In genomic region chr7:54813398-54813797, GRCh38 we compare ENCODE assay signal across 15 cellular contexts. TPM values are rescaled to one million over a fixed set of nuclear protein-coding genes. Genes with fewer than 3 reads are reported as not detected.
A peak's percentile ranks its signal among the peaks of the same experiment; 100 is the strongest.
DNase-seq lines count a peak whose midpoint lies in the region; ATAC-seq and TF ChIP-seq lines count a peak whose summit lies in the region.
"Had no signal": no experiment of that assay in that cellular context is flagged by ENCODE, and none has a peak within 500 bp of the region (broad histone marks: within the 10 kb centered on the region; RNA-seq: fewer than 3 reads in every experiment).

No MANE protein-coding gene starts in this region.

- peak; percentile 27 for DNase-seq in MG63
- no peak for DNase-seq in esophagus muscularis mucosa (ENCODE audit: extremely low spot score)
- DNase-seq in medulla oblongata (ENCODE audit: extremely low spot score), result peak; percentile 47
- no peak for DNase-seq in upper lobe of left lung
- DNase-seq in SIG-M5 (lab: John Stamatoyannopoulos, UW), result no peak
- no peak for DNase-seq in germinal center (ENCODE audit: low spot score)
- DNase-seq: activated effector memory CD4-positive, alpha-beta T cell treated with anti-CD3 and anti-CD28 coated beads, Interleukin-2, amount 50 U/mL, for 16 hours; anterior cingulate cortex; NCI-H2029; SW 1271 had no signal

- peak; percentile 65 to 82 for ATAC-seq in upper lobe of left lung (ENCODE audit: low FRiP score in 2 of 2)
- ATAC-seq in GM19395 (IDR thresholded peaks at IDR 0.05; ENCODE audit: unreplicated experiment), result no peak
- ATAC-seq: WTC11 had no signal

- 45% methylated on average over 6 of the region's 6 CpGs for WGBS in esophagus muscularis mucosa
- 36 to 47% methylated on average over 6 of the region's 6 CpGs for WGBS in upper lobe of left lung, 2 donors

- TF ChIP-seq CTCF in esophagus muscularis mucosa (IDR thresholded peaks at IDR 0.05) (no peak), upper lobe of left lung (IDR thresholded peaks at IDR 0.05) (no peak)

- TF ChIP-seq EP300 in esophagus muscularis mucosa (IDR thresholded peaks at IDR 0.05) (no peak), upper lobe of left lung (IDR thresholded peaks at IDR 0.05) (no peak)

- H3K4me1 ChIP-seq in esophagus muscularis mucosa, result peaks cover 13 to 45% (median 41%) of the 10 kb centered on the region in 4 donors
- peaks cover 19 to 39% (median 28%) of the 10 kb centered on the region in 4 donors for H3K4me1 ChIP-seq in upper lobe of left lung

- intact Hi-C loops in esophagus muscularis mucosa (cut with DNase I), result no loop called here

- H3K9me3 ChIP-seq in MG63 (no peaks in the 10 kb centered on the region), esophagus muscularis mucosa (no peaks in the 10 kb centered on the region), upper lobe of left lung (no peaks in the 10 kb centered on the region)
- H3K9me3 ChIP-seq: thoracic aorta had no signal

- H3K4me3 ChIP-seq in MG63, result no peak overlapping the region
- H3K4me3 ChIP-seq in esophagus muscularis mucosa, result no peak overlapping the region
- no peak overlapping the region for H3K4me3 ChIP-seq in upper lobe of left lung
- H3K4me3 ChIP-seq: coronary artery, hepatocyte, thoracic aorta had no signal

- H3K27me3 ChIP-seq in MG63, result no peaks in the 10 kb centered on the region
- no peaks in the 10 kb centered on the region for H3K27me3 ChIP-seq in esophagus muscularis mucosa
- no peaks in the 10 kb centered on the region for H3K27me3 ChIP-seq in upper lobe of left lung
- H3K27me3 ChIP-seq: hepatocyte had no signal

- TF ChIP-seq POLR2A in esophagus muscularis mucosa (IDR thresholded peaks at IDR 0.05; ENCODE audit: low read depth) (no peak), upper lobe of left lung (IDR thresholded peaks at IDR 0.05) (no peak)

- H3K36me3 ChIP-seq in MG63 (no peaks in the 10 kb centered on the region), esophagus muscularis mucosa (no peaks in the 10 kb centered on the region), upper lobe of left lung (no peaks in the 10 kb centered on the region)
- H3K36me3 ChIP-seq: thoracic aorta had no signal

- H3K27ac ChIP-seq in esophagus muscularis mucosa (replicated peaks in 1 of 4), result peak overlapping the region; percentile 10 to 78 (median 46)
- no peak overlapping the region for H3K27ac ChIP-seq in upper lobe of left lung
- H3K27ac ChIP-seq: hepatocyte, thoracic aorta had no signal

RNA-seq across cellular contexts. Expression of gene SEC61G, which starts 54.4 kb away (rescaled TPM):
- total RNA-seq in MG63 (2014; rRNA removed; shearing (Covaris generic); ENCODE audit: low replicate concordance), result 379 and 1,484 TPM in 2 replicates
- 100 to 1,000 TPM in 2 of 4 donors, 10 to 100 TPM in 2; 85.6 to 242 (median 148) TPM for total RNA-seq in esophagus muscularis mucosa
- total RNA-seq in upper lobe of left lung, result 100 to 1,000 TPM in 3 of 6 donors, 10 to 100 TPM in 3; 25.1 to 201 (median 92.5) TPM

Comparison
In these comparisons a context has a peak if more than half of its experiments do, and no peak if none do; other contexts are left out.
1. DNase-seq: peak in MG63 (single experiment) and medulla oblongata (single experiment); none in esophagus muscularis mucosa (single experiment), upper lobe of left lung (0 of 2), SIG-M5 (single experiment) and germinal center (single experiment).
2. H3K27ac ChIP-seq: peak in esophagus muscularis mucosa (4 of 4); none in upper lobe of left lung (0 of 4).